ENCODE assay signal across 8 cellular contexts in genomic region chr4:140242357-140243284, GRCh38.
A peak's percentile ranks its signal among the peaks of the same experiment; 100 is the strongest.
DNase-seq lines count a peak whose midpoint lies in the region; ATAC-seq and TF ChIP-seq lines count a peak whose summit lies in the region.

No MANE protein-coding gene starts in this region.

- peak overlapping the region; percentile 41 for H3K4me3 Mint-ChIP-seq in activated naive CD4-positive, alpha-beta T cell treated with anti-CD3 and anti-CD28 coated beads, Interleukin-2, amount 50 U/mL, for 24 hours
- H3K4me3 Mint-ChIP-seq in nephron progenitor cell: peak overlapping the region; percentile 69

- H3K36me3 Mint-ChIP-seq in activated naive CD4-positive, alpha-beta T cell treated with anti-CD3 and anti-CD28 coated beads, Interleukin-2, amount 50 U/mL, for 24 hours: no peaks in the 10 kb centered on the region
- H3K36me3 Mint-ChIP-seq in nephron progenitor cell (ENCODE audit: low read depth): no peaks in the 10 kb centered on the region

- H3K27me3 Mint-ChIP-seq in activated naive CD4-positive, alpha-beta T cell treated with anti-CD3 and anti-CD28 coated beads, Interleukin-2, amount 50 U/mL, for 24 hours: no peaks in the 10 kb centered on the region
- no peaks in the 10 kb centered on the region for H3K27me3 Mint-ChIP-seq in nephron progenitor cell (ENCODE audit: low read depth, poor library complexity)

- peaks cover 21% of the 10 kb centered on the region for H3K4me1 Mint-ChIP-seq in activated naive CD4-positive, alpha-beta T cell treated with anti-CD3 and anti-CD28 coated beads, Interleukin-2, amount 50 U/mL, for 24 hours
- peaks cover 82% of the 10 kb centered on the region for H3K4me1 Mint-ChIP-seq in nephron progenitor cell

- no peaks in the 10 kb centered on the region for H3K9me3 Mint-ChIP-seq in activated naive CD4-positive, alpha-beta T cell treated with anti-CD3 and anti-CD28 coated beads, Interleukin-2, amount 50 U/mL, for 24 hours
- H3K9me3 Mint-ChIP-seq in nephron progenitor cell: no peaks in the 10 kb centered on the region

- H3K27ac Mint-ChIP-seq in activated naive CD4-positive, alpha-beta T cell treated with anti-CD3 and anti-CD28 coated beads, Interleukin-2, amount 50 U/mL, for 24 hours: peak overlapping the region; percentile 15
- peak overlapping the region; percentile 96 for H3K27ac Mint-ChIP-seq in nephron progenitor cell

- no peak for TF ChIP-seq CTCF in nephron progenitor cell (IDR thresholded peaks at IDR 0.05)

- ATAC-seq in HG03097 (IDR thresholded peaks at IDR 0.05; ENCODE audit: low FRiP score, unreplicated experiment): peak; percentile 25

- DNase-seq in activated naive CD4-positive, alpha-beta T cell treated with Interleukin-2 at 50 U/mL for 16 hours: no peak
- DNase-seq in UCSD-AML1 (lab: John Stamatoyannopoulos, UW; ENCODE audit: unreplicated experiment) (peak; percentile 38), nephron progenitor cell (no peak), occipital lobe (lab: John Stamatoyannopoulos, UW) (no peak), nucleus accumbens (lab: John Stamatoyannopoulos, UW) (no peak)
- no peak for DNase-seq in activated effector memory CD4-positive, alpha-beta T cell treated with anti-CD3 and anti-CD28 coated beads, Interleukin-2, amount 50 U/mL, for 16 hours
